In genomic region chr13:95624020-95624419, GRCh38 we compare ENCODE assay signal across 8 cellular contexts. TPM values are rescaled to one million over a fixed set of nuclear protein-coding genes. Genes with fewer than 3 reads are reported as not detected.
A peak's percentile ranks its signal among the peaks of the same experiment; 100 is the strongest.
DNase-seq lines count a peak whose midpoint lies in the region; ATAC-seq and TF ChIP-seq lines count a peak whose summit lies in the region.

No MANE protein-coding gene starts in this region.

- no peaks in the 10 kb centered on the region for H3K36me3 ChIP-seq in ovary

- H3K9me3 ChIP-seq in ovary = no peaks in the 10 kb centered on the region

- H3K27me3 ChIP-seq in ovary = no peaks in the 10 kb centered on the region

- peak; percentile 60 for ATAC-seq in GM18517 (IDR thresholded peaks at IDR 0.05; ENCODE audit: unreplicated experiment)
- peak; percentile 77 for ATAC-seq in SK-N-SH treated with all-trans-retinoic acid at 6 μM for 48 hours
- no peak for ATAC-seq in GM18498 (IDR thresholded peaks at IDR 0.05; ENCODE audit: unreplicated experiment)

- H3K4me3 ChIP-seq in ovary = no peak overlapping the region

- TF ChIP-seq EP300 in ovary (IDR thresholded peaks at IDR 0.05) = no peak

- peak; percentile 29 to 57 (median 54) for TF ChIP-seq CTCF in ovary (IDR thresholded peaks at IDR 0.05)

- no peaks in the 10 kb centered on the region for H3K4me1 ChIP-seq in ovary (ENCODE audit: insufficient read depth)

- TF ChIP-seq POLR2A in ovary (IDR thresholded peaks at IDR 0.05) = no peak

- intact Hi-C loops in ovary (cut with DNase I) = loop anchor here in 2 of 4 donors (5.0 kb wide), 1 partner anchor 208 kb away; no protein-coding TSS in a partner anchor

- DNase-seq in COLO829 (ENCODE audit: low spot score) = peak; percentile 35
- DNase-seq in HT-29 (ENCODE audit: low spot score) = peak; percentile 71
- peak; percentile 73 for DNase-seq in fibroblast of peridontal ligament (ENCODE audit: extremely low read depth)
- DNase-seq in ovary = peak in 1 of 5 donors; percentile 38
- DNase-seq in NCI-H2029 treated with DMSO at 0.1 percent for 48 hours (lab: John Stamatoyannopoulos, UW) = no peak

- 22 to 31% (median 31%) methylated on average over 5 of the region's 5 CpGs for WGBS in ovary, 3 donors

- H3K27ac ChIP-seq in ovary = no peak overlapping the region

TF ChIP-seq in SK-N-SH treated with all-trans-retinoic acid at 6 μM for 48 hours, 23 proteins besides CTCF, POLR2A, EP300 and RAD21:
- TF ChIP-seq PPARA (CRISPR knock-in tag; IDR thresholded peaks at IDR 0.05; ENCODE audit: borderline replicate concordance) (no peak), ZFP30 (CRISPR knock-in tag; IDR thresholded peaks at IDR 0.05) (no peak), ZNF8 (CRISPR knock-in tag; IDR thresholded peaks at IDR 0.05) (no peak), CSDC2 (CRISPR knock-in tag; IDR thresholded peaks at IDR 0.05) (no peak), ESRRG (CRISPR knock-in tag; IDR thresholded peaks at IDR 0.05) (no peak), ZNF565 (CRISPR knock-in tag; conservative IDR thresholded peaks at IDR 0.05; ENCODE audit: low read depth) (no peak), CREB5 (CRISPR knock-in tag; IDR thresholded peaks at IDR 0.05; ENCODE audit: low read depth) (no peak), TCF4 (CRISPR knock-in tag; IDR thresholded peaks at IDR 0.05; ENCODE audit: borderline replicate concordance) (no peak), RARB (CRISPR knock-in tag; IDR thresholded peaks at IDR 0.05) (no peak), TOX (CRISPR knock-in tag; IDR thresholded peaks at IDR 0.05; ENCODE audit: borderline replicate concordance) (no peak), PATZ1 (CRISPR knock-in tag; IDR thresholded peaks at IDR 0.05; ENCODE audit: borderline replicate concordance) (no peak), ZNF70 (CRISPR knock-in tag; IDR thresholded peaks at IDR 0.05) (no peak), BACH2 (CRISPR knock-in tag; IDR thresholded peaks at IDR 0.05; ENCODE audit: borderline replicate concordance) (no peak), POU6F1 (CRISPR knock-in tag; IDR thresholded peaks at IDR 0.05; ENCODE audit: borderline replicate concordance, low read depth) (no peak), ISL1 (CRISPR knock-in tag; IDR thresholded peaks at IDR 0.05) (no peak), GLIS3 (CRISPR knock-in tag; IDR thresholded peaks at IDR 0.05) (no peak), CSRNP3 (CRISPR knock-in tag; IDR thresholded peaks at IDR 0.05) (no peak), ZFP3 (CRISPR knock-in tag; IDR thresholded peaks at IDR 0.05) (no peak)

RNA-seq across cellular contexts. Expression of gene DZIP1, which starts 20.5 kb away (rescaled TPM):
- not detected in 2 replicates for total RNA-seq in HT-29 (2014; rRNA removed; shearing (Covaris generic))
- 10 to 100 TPM; 22.1 to 55.8 (median 45.2) TPM for total RNA-seq in ovary
- 10 to 100 TPM; 25.4 to 30.0 TPM for polyA plus RNA-seq in ovary

RNA-seq across cellular contexts. Expression of gene DNAJC3, which starts 52.9 kb away (rescaled TPM):
- 17.7 and 20.1 TPM in 2 replicates for total RNA-seq in HT-29 (2014; rRNA removed; shearing (Covaris generic))
- 10 to 100 TPM; 29.6 to 56.7 (median 38.3) TPM for total RNA-seq in ovary
- 10 to 100 TPM; 13.6 to 24.5 TPM for polyA plus RNA-seq in ovary

Comparison
In these comparisons a context has a peak if more than half of its experiments do, and no peak if none do; other contexts are left out.
1. RNA of gene DZIP1, which starts 20.5 kb away (total RNA-seq): 22.1 to 55.8 TPM in ovary; not detected in HT-29; every median in the first group is over 10 times any median in the second.